Comparison of ENCODE assay signal across 17 cellular contexts in genomic region chr17:27595208-27595607, GRCh38. TPM values are rescaled to one million over a fixed set of nuclear protein-coding genes. Genes with fewer than 3 reads are reported as not detected.
DNase-seq lines count a peak whose midpoint lies in the region; ATAC-seq and TF ChIP-seq lines count a peak whose summit lies in the region.
"Had no signal": no experiment of that assay in that cellular context is flagged by ENCODE, and none has a peak within 500 bp of the region (broad histone marks: within the 10 kb centered on the region; RNA-seq: fewer than 3 reads in every experiment).

No MANE protein-coding gene starts in this region.

- no peaks in the 10 kb centered on the region for H3K9me3 ChIP-seq in CD8-positive, alpha-beta memory T cell (ENCODE audit: low read length)
- H3K9me3 ChIP-seq in psoas muscle, result no peaks in the 10 kb centered on the region
- no peaks in the 10 kb centered on the region for H3K9me3 ChIP-seq in esophagus muscularis mucosa

- no peak for TF ChIP-seq EP300 in esophagus muscularis mucosa (IDR thresholded peaks at IDR 0.05)

- CTCF ChIA-PET in activated CD8-positive, alpha-beta memory T cell treated with anti-CD3 and anti-CD28 coated beads, Interleukin-2, amount 10 ng/mL, durations not matched to agents 7 days and 5 days (lab: Charles Lee), result interaction anchor here (0.6 to 1.5 kb wide), 6 partner anchors 17 to 358 kb away, joined by 3 to 5 read pairs (median 4); no protein-coding TSS in a partner anchor
- CTCF ChIA-PET in CD8-positive, alpha-beta memory T cell (lab: Charles Lee), result interaction anchor here (0.9 to 2.8 kb wide), 3 partner anchors 8 to 241 kb away, joined by 4 to 12 read pairs (median 6); no protein-coding TSS in a partner anchor

- H3K4me1 Mint-ChIP-seq in activated CD8-positive, alpha-beta memory T cell treated with anti-CD3 and anti-CD28 coated beads, Interleukin-2, amount 10 ng/mL, durations not matched to agents 7 days and 5 days, result peaks cover 15% of the 10 kb centered on the region
- peaks cover 8 to 16% (median 16%) of the 10 kb centered on the region in 3 donors for H3K4me1 Mint-ChIP-seq in CD8-positive, alpha-beta memory T cell
- H3K4me1 Mint-ChIP-seq in activated T-helper 2 cell treated with anti-CD3 and anti-CD28 coated beads, Interferon-gamma antibody, Interleukin-2, Interleukin-4, amounts not matched to agents 10 μg/mL and 5 μg/mL and 100 μg/mL, durations not matched to agents 14 hours and 24 hours and 36 hours (ENCODE audit: low read depth), result peaks cover 7% of the 10 kb centered on the region

- H3K4me3 ChIP-seq in CD8-positive, alpha-beta memory T cell (ENCODE audit: low read length), result no peak overlapping the region
- no peak overlapping the region for H3K4me3 ChIP-seq in psoas muscle
- H3K4me3 ChIP-seq in esophagus muscularis mucosa, result no peak overlapping the region

- H3K27ac ChIP-seq in CD8-positive, alpha-beta memory T cell (ENCODE audit: low read depth, low read length), result no peak overlapping the region
- H3K27ac ChIP-seq in psoas muscle, result peak overlapping the region; percentile 27
- H3K27ac ChIP-seq in esophagus muscularis mucosa (replicated peaks in 1 of 4), result no peak overlapping the region
- H3K27ac ChIP-seq: C4-2B, RWPE1 had no signal

- intact Hi-C loops in activated T-helper 2 cell treated with anti-CD3 and anti-CD28 coated beads, Interferon-gamma antibody, Interleukin-2, Interleukin-4, amounts not matched to agents 10 μg/mL and 5 μg/mL and 100 μg/mL, durations not matched to agents 14 hours and 24 hours and 36 hours (cut with micrococcal nuclease), result no loop called here
- intact Hi-C loops in psoas muscle (cut with DNase I), result no loop called here
- intact Hi-C loops in esophagus muscularis mucosa (cut with DNase I), result no loop called here

- no peaks in the 10 kb centered on the region for H3K4me1 ChIP-seq in CD8-positive, alpha-beta memory T cell (ENCODE audit: insufficient read depth, low read length)
- peaks cover 35% of the 10 kb centered on the region for H3K4me1 ChIP-seq in psoas muscle
- peaks cover 0 to 12% (median 0%) of the 10 kb centered on the region in 4 donors for H3K4me1 ChIP-seq in esophagus muscularis mucosa

- peak overlapping the region; percentile 18 for H3K27ac Mint-ChIP-seq in activated CD8-positive, alpha-beta memory T cell treated with anti-CD3 and anti-CD28 coated beads, Interleukin-2, amount 10 ng/mL, durations not matched to agents 7 days and 5 days
- peak overlapping the region; percentile 23 to 79 (median 66) for H3K27ac Mint-ChIP-seq in CD8-positive, alpha-beta memory T cell
- H3K27ac Mint-ChIP-seq in activated T-helper 2 cell treated with anti-CD3 and anti-CD28 coated beads, Interferon-gamma antibody, Interleukin-2, Interleukin-4, amounts not matched to agents 10 μg/mL and 5 μg/mL and 100 μg/mL, durations not matched to agents 14 hours and 24 hours and 36 hours, result peak overlapping the region; percentile 62

- H3K9me3 Mint-ChIP-seq in activated CD8-positive, alpha-beta memory T cell treated with anti-CD3 and anti-CD28 coated beads, Interleukin-2, amount 10 ng/mL, durations not matched to agents 7 days and 5 days (ENCODE audit: low read depth), result no peaks in the 10 kb centered on the region
- no peaks in the 10 kb centered on the region for H3K9me3 Mint-ChIP-seq in CD8-positive, alpha-beta memory T cell
- no peaks in the 10 kb centered on the region for H3K9me3 Mint-ChIP-seq in activated T-helper 2 cell treated with anti-CD3 and anti-CD28 coated beads, Interferon-gamma antibody, Interleukin-2, Interleukin-4, amounts not matched to agents 10 μg/mL and 5 μg/mL and 100 μg/mL, durations not matched to agents 14 hours and 24 hours and 36 hours

- DNase-seq in activated CD8-positive, alpha-beta memory T cell treated with anti-CD3 and anti-CD28 coated beads, Interleukin-2, amount 10 ng/mL, durations not matched to agents 7 days and 5 days, result no peak
- DNase-seq in activated CD8-positive, alpha-beta memory T cell treated with anti-CD3 and anti-CD28 coated beads, Interleukin-2, amount 50 U/mL, for 4 hours, result no peak
- DNase-seq in CD8-positive, alpha-beta memory T cell, result no peak
- DNase-seq in activated T-helper 2 cell treated with anti-CD3 and anti-CD28 coated beads, Interferon-gamma antibody, Interleukin-2, Interleukin-4, amounts not matched to agents 10 μg/mL and 5 μg/mL and 100 μg/mL, durations not matched to agents 14 hours and 24 hours and 36 hours (ENCODE audit: low spot score), result no peak
- DNase-seq in psoas muscle (no peak), HuH-7.5 (ENCODE audit: low spot score) (no peak), esophagus muscularis mucosa (ENCODE audit: extremely low spot score) (no peak), UCSD-AML1 (lab: John Stamatoyannopoulos, UW; ENCODE audit: unreplicated experiment) (no peak)
- DNase-seq: EL, KG1, NCI-H1436, NCI-H2029, NCI-H2171 treated with DMSO at 0.1 percent for 48 hours, NCI-H446 treated with DMSO at 0.1 percent for 48 hours, NCI-H748 treated with DMSO at 0.1 percent for 48 hours had no signal

- peak; percentile 31 for ATAC-seq in activated CD8-positive, alpha-beta memory T cell treated with anti-CD3 and anti-CD28 coated beads, Interleukin-2, amount 10 ng/mL, durations not matched to agents 7 days and 5 days
- ATAC-seq in psoas muscle, result no peak

- H3K36me3 Mint-ChIP-seq in activated CD8-positive, alpha-beta memory T cell treated with anti-CD3 and anti-CD28 coated beads, Interleukin-2, amount 10 ng/mL, durations not matched to agents 7 days and 5 days, result peaks cover 9% of the 10 kb centered on the region
- H3K36me3 Mint-ChIP-seq in CD8-positive, alpha-beta memory T cell, result peaks cover 0 to 60% (median 13%) of the 10 kb centered on the region in 3 donors
- H3K36me3 Mint-ChIP-seq in activated T-helper 2 cell treated with anti-CD3 and anti-CD28 coated beads, Interferon-gamma antibody, Interleukin-2, Interleukin-4, amounts not matched to agents 10 μg/mL and 5 μg/mL and 100 μg/mL, durations not matched to agents 14 hours and 24 hours and 36 hours (ENCODE audit: low read depth), result peaks cover 49% of the 10 kb centered on the region

- no peak overlapping the region for H3K4me3 Mint-ChIP-seq in activated CD8-positive, alpha-beta memory T cell treated with anti-CD3 and anti-CD28 coated beads, Interleukin-2, amount 10 ng/mL, durations not matched to agents 7 days and 5 days
- H3K4me3 Mint-ChIP-seq in CD8-positive, alpha-beta memory T cell, result no peak overlapping the region
- no peak overlapping the region for H3K4me3 Mint-ChIP-seq in activated T-helper 2 cell treated with anti-CD3 and anti-CD28 coated beads, Interferon-gamma antibody, Interleukin-2, Interleukin-4, amounts not matched to agents 10 μg/mL and 5 μg/mL and 100 μg/mL, durations not matched to agents 14 hours and 24 hours and 36 hours (ENCODE audit: low read depth)

- 96 to 100% (median 96%) methylated on average over 2 of the region's 2 CpGs for WGBS in psoas muscle, 3 donors
- 100% methylated on average over 2 of the region's 2 CpGs for WGBS in esophagus muscularis mucosa

- no peaks in the 10 kb centered on the region for H3K27me3 ChIP-seq in CD8-positive, alpha-beta memory T cell (ENCODE audit: insufficient read depth, low read length, poor library complexity, severe bottlenecking)
- H3K27me3 ChIP-seq in psoas muscle (ENCODE audit: insufficient read depth in 3 of 3, low read length in 2 of 3) (no peaks in the 10 kb centered on the region), esophagus muscularis mucosa (no peaks in the 10 kb centered on the region)

- H3K27me3 Mint-ChIP-seq in activated CD8-positive, alpha-beta memory T cell treated with anti-CD3 and anti-CD28 coated beads, Interleukin-2, amount 10 ng/mL, durations not matched to agents 7 days and 5 days, result no peaks in the 10 kb centered on the region
- no peaks in the 10 kb centered on the region for H3K27me3 Mint-ChIP-seq in CD8-positive, alpha-beta memory T cell
- no peaks in the 10 kb centered on the region for H3K27me3 Mint-ChIP-seq in activated T-helper 2 cell treated with anti-CD3 and anti-CD28 coated beads, Interferon-gamma antibody, Interleukin-2, Interleukin-4, amounts not matched to agents 10 μg/mL and 5 μg/mL and 100 μg/mL, durations not matched to agents 14 hours and 24 hours and 36 hours (ENCODE audit: low read depth)

- H3K36me3 ChIP-seq in CD8-positive, alpha-beta memory T cell (ENCODE audit: insufficient read depth, low read length), result peaks cover 5% of the 10 kb centered on the region
- H3K36me3 ChIP-seq in psoas muscle (ENCODE audit: insufficient read depth in 1 of 2, low read depth in 1 of 2) (peaks cover 0 to 93% of the 10 kb centered on the region in 2 donors), esophagus muscularis mucosa (peaks cover 0 to 73% (median 52%) of the 10 kb centered on the region in 4 donors)

- POLR2A ChIA-PET in CD8-positive, alpha-beta memory T cell (lab: Charles Lee), result interaction anchor here (0.6 kb wide), 1 partner anchor 299 kb away, joined by 3 read pairs; no protein-coding TSS in a partner anchor

- TF ChIP-seq CTCF in psoas muscle (IDR thresholded peaks at IDR 0.05) (no peak), esophagus muscularis mucosa (IDR thresholded peaks at IDR 0.05) (no peak)

- no peak for TF ChIP-seq POLR2A in esophagus muscularis mucosa (IDR thresholded peaks at IDR 0.05; ENCODE audit: low read depth)

RNA-seq across cellular contexts. Expression of gene LGALS9, which starts 35.8 kb away (rescaled TPM):
- total RNA-seq in activated CD8-positive, alpha-beta memory T cell treated with anti-CD3 and anti-CD28 coated beads, Interleukin-2, amount 10 ng/mL, durations not matched to agents 7 days and 5 days, result 100 to 1,000 TPM; 150 to 305 TPM
- total RNA-seq in CD8-positive, alpha-beta memory T cell, result 1 to 10 TPM; 9.8 to 9.9 TPM
- polyA plus RNA-seq in CD8-positive, alpha-beta memory T cell, result 9.3 TPM
- 35.1 and 35.8 TPM in 2 replicates for total RNA-seq in activated T-helper 2 cell treated with anti-CD3 and anti-CD28 coated beads, Interferon-gamma antibody, Interleukin-2, Interleukin-4, amounts not matched to agents 10 μg/mL and 5 μg/mL and 100 μg/mL, durations not matched to agents 14 hours and 24 hours and 36 hours
- total RNA-seq in psoas muscle (10 to 100 TPM in 3 of 4 donors, 1 to 10 TPM in 1; 9.6 to 11.7 (median 11.1) TPM), esophagus muscularis mucosa (10 to 100 TPM; 17.0 to 31.8 (median 24.4) TPM)
- 10 to 100 TPM in 1 of 3 donors, 1 to 10 TPM in 2; 4.3 to 10.3 (median 7.9) TPM for polyA plus RNA-seq in psoas muscle
